In the genomic region with DNA sequence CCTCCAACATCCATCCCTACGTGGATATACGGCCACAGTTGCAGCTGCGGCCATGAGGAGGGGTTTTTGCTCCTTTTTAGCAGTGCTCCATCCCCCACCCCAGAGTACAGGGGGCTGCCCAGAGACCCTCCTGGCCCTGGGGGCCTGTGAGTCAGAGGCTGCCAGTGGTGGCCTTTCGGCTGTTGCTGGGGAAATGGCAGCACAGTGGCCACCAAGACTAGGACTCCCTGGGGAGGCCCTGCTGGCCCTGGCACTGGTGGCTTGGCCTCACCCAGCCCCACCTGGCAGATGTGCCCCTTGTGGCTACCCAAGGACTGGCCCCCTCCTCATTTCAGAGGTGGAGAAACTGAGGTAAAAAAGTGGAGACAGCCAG, we compare ENCODE assay signal across 1 cellular context.
TF ChIP-seq lines count a peak whose summit lies in the region.

No MANE protein-coding gene starts in this region.

TF ChIP-seq in HCT116, 20 proteins besides CTCF, POLR2A, EP300 and RAD21:
- TF ChIP-seq SIN3A (IDR thresholded peaks at IDR 0.05; ENCODE audit: low read depth): no peak
- TF ChIP-seq POLR2AphosphoS5 (IDR thresholded peaks at IDR 0.05; ENCODE audit: low read depth, low read length): no peak
- TF ChIP-seq ELF1 (IDR thresholded peaks at IDR 0.05; ENCODE audit: borderline replicate concordance, low read depth): no peak
- TF ChIP-seq CBX3 (IDR thresholded peaks at IDR 0.05; ENCODE audit: low read depth): no peak
- TF ChIP-seq EZH2 (IDR thresholded peaks at IDR 0.05): no peak
- TF ChIP-seq ZNF274 (IDR thresholded peaks at IDR 0.05; ENCODE audit: low read depth, low read length): no peak
- no peak for TF ChIP-seq YY1 (IDR thresholded peaks at IDR 0.05; ENCODE audit: extremely low read depth, insufficient replicate concordance, low read depth, low read length)
- TF ChIP-seq, protein P1, sequence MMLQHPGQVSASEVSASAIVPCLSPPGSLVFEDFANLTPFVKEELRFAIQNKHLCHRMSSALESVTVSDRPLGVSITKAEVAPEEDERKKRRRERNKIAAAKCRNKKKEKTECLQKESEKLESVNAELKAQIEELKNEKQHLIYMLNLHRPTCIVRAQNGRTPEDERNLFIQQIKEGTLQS (IDR thresholded peaks at IDR 0.05): no peak
- no peak for TF ChIP-seq EGR1 (IDR thresholded peaks at IDR 0.05; ENCODE audit: low read depth)
- TF ChIP-seq, protein P2, sequence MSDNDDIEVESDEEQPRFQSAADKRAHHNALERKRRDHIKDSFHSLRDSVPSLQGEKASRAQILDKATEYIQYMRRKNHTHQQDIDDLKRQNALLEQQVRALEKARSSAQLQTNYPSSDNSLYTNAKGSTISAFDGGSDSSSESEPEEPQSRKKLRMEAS (IDR thresholded peaks at IDR 0.05): no peak
- TF ChIP-seq TCF7L2 (IDR thresholded peaks at IDR 0.05; ENCODE audit: borderline replicate concordance, extremely low read depth, insufficient read depth, insufficient read length): no peak
- TF ChIP-seq SRF (IDR thresholded peaks at IDR 0.05; ENCODE audit: low read depth): no peak
- no peak for TF ChIP-seq EZH2phosphoT487 (IDR thresholded peaks at IDR 0.05; ENCODE audit: borderline replicate concordance)
- no peak for TF ChIP-seq CEBPB (IDR thresholded peaks at IDR 0.05; ENCODE audit: low read depth)
